1 cellular context compared by ENCODE assay signal in the genomic region with DNA sequence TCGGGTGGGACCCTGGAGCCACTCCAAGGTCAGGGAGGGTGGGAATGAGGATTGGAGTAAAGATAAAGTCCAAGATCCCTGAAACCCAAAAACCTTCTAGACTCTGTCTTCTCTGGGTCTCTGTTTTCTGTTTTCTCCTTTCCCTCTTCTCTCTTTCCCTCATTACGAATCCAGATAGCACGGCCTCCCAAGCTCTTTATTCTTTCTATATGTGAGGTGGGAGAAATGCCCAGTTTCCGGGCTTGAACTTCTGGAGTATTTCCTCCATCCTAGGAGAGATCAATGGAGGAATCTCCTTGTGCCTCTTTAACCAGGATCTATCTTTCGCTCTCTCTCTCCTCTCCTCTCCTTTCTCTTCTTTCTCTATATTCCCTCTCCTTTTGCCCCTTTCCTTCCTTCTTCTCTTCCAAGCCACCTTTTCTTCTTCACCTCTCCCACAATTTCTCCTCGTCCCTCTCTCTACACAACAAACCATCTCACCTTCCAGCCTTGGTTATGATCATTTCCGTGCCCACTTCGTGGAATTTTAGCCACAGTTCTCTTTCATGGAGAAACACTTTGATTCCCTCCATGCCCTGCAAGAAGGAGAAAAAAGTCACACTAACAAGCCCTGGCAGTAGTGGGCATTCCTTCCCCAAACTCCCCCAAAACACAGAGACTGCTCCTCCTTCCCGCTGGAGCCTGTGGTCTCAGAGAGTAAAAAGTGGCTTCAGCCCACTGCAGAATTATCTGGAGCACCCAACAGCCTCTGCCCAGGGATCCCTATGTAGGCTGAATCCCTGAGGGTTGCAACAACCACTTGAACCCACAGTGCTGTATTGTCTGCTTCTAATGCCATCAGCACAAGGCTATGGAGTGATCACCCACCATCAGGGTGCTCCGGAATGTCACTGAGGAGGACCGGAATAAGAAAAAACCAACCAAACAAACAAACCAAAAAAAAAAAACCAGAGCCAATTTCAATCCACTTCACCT.
TF ChIP-seq lines count a peak whose summit lies in the region.

No MANE protein-coding gene starts in this region.

TF ChIP-seq in WTC11, 78 proteins besides CTCF, POLR2A, EP300 and RAD21 (continued from another document):
- TF ChIP-seq, protein P1, sequence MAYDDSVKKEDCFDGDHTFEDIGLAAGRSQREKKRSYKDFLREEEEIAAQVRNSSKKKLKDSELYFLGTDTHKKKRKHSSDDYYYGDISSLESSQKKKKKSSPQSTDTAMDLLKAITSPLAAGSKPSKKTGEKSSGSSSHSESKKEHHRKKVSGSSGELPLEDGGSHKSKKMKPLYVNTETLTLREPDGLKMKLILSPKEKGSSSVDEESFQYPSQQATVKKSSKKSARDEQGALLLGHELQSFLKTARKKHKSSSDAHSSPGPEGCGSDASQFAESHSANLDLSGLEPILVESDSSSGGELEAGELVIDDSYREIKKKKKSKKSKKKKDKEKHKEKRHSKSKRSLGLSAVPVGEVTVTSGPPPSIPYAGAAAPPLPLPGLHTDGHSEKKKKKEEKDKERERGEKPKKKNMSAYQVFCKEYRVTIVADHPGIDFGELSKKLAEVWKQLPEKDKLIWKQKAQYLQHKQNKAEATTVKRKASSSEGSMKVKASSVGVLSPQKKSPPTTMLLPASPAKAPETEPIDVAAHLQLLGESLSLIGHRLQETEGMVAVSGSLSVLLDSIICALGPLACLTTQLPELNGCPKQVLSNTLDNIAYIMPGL (CRISPR knock-in tag; IDR thresholded peaks at IDR 0.05), result no peak
- TF ChIP-seq, protein P2, sequence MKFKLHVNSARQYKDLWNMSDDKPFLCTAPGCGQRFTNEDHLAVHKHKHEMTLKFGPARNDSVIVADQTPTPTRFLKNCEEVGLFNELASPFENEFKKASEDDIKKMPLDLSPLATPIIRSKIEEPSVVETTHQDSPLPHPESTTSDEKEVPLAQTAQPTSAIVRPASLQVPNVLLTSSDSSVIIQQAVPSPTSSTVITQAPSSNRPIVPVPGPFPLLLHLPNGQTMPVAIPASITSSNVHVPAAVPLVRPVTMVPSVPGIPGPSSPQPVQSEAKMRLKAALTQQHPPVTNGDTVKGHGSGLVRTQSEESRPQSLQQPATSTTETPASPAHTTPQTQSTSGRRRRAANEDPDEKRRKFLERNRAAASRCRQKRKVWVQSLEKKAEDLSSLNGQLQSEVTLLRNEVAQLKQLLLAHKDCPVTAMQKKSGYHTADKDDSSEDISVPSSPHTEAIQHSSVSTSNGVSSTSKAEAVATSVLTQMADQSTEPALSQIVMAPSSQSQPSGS (CRISPR knock-in tag; IDR thresholded peaks at IDR 0.05; ENCODE audit: borderline replicate concordance, low read depth), result no peak
- TF ChIP-seq, protein P3, sequence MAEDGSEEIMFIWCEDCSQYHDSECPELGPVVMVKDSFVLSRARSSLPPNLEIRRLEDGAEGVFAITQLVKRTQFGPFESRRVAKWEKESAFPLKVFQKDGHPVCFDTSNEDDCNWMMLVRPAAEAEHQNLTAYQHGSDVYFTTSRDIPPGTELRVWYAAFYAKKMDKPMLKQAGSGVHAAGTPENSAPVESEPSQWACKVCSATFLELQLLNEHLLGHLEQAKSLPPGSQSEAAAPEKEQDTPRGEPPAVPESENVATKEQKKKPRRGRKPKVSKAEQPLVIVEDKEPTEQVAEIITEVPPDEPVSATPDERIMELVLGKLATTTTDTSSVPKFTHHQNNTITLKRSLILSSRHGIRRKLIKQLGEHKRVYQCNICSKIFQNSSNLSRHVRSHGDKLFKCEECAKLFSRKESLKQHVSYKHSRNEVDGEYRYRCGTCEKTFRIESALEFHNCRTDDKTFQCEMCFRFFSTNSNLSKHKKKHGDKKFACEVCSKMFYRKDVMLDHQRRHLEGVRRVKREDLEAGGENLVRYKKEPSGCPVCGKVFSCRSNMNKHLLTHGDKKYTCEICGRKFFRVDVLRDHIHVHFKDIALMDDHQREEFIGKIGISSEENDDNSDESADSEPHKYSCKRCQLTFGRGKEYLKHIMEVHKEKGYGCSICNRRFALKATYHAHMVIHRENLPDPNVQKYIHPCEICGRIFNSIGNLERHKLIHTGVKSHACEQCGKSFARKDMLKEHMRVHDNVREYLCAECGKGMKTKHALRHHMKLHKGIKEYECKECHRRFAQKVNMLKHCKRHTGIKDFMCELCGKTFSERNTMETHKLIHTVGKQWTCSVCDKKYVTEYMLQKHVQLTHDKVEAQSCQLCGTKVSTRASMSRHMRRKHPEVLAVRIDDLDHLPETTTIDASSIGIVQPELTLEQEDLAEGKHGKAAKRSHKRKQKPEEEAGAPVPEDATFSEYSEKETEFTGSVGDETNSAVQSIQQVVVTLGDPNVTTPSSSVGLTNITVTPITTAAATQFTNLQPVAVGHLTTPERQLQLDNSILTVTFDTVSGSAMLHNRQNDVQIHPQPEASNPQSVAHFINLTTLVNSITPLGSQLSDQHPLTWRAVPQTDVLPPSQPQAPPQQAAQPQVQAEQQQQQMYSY (CRISPR knock-in tag; IDR thresholded peaks at IDR 0.05), result no peak
- TF ChIP-seq HMGA2 (CRISPR knock-in tag; IDR thresholded peaks at IDR 0.05) (no peak), JAZF1 (CRISPR knock-in tag; IDR thresholded peaks at IDR 0.05) (no peak), PRRX2 (CRISPR knock-in tag; IDR thresholded peaks at IDR 0.05) (no peak), ZNF232 (CRISPR knock-in tag; IDR thresholded peaks at IDR 0.05) (no peak), GTF2I (CRISPR knock-in tag; conservative IDR thresholded peaks at IDR 0.05) (no peak), OVOL2 (CRISPR knock-in tag; IDR thresholded peaks at IDR 0.05; ENCODE audit: borderline replicate concordance) (no peak), FOXK1 (CRISPR knock-in tag; IDR thresholded peaks at IDR 0.05) (no peak), SMAD3 (CRISPR knock-in tag; IDR thresholded peaks at IDR 0.05; ENCODE audit: borderline replicate concordance) (no peak)
- TF ChIP-seq, protein P4, sequence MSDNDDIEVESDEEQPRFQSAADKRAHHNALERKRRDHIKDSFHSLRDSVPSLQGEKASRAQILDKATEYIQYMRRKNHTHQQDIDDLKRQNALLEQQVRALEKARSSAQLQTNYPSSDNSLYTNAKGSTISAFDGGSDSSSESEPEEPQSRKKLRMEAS (CRISPR knock-in tag; IDR thresholded peaks at IDR 0.05), result no peak
- TF ChIP-seq, protein P5, sequence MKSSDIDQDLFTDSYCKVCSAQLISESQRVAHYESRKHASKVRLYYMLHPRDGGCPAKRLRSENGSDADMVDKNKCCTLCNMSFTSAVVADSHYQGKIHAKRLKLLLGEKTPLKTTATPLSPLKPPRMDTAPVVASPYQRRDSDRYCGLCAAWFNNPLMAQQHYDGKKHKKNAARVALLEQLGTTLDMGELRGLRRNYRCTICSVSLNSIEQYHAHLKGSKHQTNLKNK (CRISPR knock-in tag; IDR thresholded peaks at IDR 0.05), result no peak
- TF ChIP-seq, protein P6, sequence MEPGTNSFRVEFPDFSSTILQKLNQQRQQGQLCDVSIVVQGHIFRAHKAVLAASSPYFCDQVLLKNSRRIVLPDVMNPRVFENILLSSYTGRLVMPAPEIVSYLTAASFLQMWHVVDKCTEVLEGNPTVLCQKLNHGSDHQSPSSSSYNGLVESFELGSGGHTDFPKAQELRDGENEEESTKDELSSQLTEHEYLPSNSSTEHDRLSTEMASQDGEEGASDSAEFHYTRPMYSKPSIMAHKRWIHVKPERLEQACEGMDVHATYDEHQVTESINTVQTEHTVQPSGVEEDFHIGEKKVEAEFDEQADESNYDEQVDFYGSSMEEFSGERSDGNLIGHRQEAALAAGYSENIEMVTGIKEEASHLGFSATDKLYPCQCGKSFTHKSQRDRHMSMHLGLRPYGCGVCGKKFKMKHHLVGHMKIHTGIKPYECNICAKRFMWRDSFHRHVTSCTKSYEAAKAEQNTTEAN (CRISPR knock-in tag; IDR thresholded peaks at IDR 0.05), result no peak
- TF ChIP-seq, protein P7, sequence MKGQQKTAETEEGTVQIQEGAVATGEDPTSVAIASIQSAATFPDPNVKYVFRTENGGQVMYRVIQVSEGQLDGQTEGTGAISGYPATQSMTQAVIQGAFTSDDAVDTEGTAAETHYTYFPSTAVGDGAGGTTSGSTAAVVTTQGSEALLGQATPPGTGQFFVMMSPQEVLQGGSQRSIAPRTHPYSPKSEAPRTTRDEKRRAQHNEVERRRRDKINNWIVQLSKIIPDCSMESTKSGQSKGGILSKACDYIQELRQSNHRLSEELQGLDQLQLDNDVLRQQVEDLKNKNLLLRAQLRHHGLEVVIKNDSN (CRISPR knock-in tag; IDR thresholded peaks at IDR 0.05), result no peak
- TF ChIP-seq, protein P8, sequence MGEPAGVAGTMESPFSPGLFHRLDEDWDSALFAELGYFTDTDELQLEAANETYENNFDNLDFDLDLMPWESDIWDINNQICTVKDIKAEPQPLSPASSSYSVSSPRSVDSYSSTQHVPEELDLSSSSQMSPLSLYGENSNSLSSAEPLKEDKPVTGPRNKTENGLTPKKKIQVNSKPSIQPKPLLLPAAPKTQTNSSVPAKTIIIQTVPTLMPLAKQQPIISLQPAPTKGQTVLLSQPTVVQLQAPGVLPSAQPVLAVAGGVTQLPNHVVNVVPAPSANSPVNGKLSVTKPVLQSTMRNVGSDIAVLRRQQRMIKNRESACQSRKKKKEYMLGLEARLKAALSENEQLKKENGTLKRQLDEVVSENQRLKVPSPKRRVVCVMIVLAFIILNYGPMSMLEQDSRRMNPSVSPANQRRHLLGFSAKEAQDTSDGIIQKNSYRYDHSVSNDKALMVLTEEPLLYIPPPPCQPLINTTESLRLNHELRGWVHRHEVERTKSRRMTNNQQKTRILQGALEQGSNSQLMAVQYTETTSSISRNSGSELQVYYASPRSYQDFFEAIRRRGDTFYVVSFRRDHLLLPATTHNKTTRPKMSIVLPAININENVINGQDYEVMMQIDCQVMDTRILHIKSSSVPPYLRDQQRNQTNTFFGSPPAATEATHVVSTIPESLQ (CRISPR knock-in tag; IDR thresholded peaks at IDR 0.05), result no peak
- TF ChIP-seq, protein P9, sequence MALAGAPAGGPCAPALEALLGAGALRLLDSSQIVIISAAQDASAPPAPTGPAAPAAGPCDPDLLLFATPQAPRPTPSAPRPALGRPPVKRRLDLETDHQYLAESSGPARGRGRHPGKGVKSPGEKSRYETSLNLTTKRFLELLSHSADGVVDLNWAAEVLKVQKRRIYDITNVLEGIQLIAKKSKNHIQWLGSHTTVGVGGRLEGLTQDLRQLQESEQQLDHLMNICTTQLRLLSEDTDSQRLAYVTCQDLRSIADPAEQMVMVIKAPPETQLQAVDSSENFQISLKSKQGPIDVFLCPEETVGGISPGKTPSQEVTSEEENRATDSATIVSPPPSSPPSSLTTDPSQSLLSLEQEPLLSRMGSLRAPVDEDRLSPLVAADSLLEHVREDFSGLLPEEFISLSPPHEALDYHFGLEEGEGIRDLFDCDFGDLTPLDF (CRISPR knock-in tag; IDR thresholded peaks at IDR 0.05), result no peak
